8 cellular contexts compared by ENCODE assay signal in the genomic region with DNA sequence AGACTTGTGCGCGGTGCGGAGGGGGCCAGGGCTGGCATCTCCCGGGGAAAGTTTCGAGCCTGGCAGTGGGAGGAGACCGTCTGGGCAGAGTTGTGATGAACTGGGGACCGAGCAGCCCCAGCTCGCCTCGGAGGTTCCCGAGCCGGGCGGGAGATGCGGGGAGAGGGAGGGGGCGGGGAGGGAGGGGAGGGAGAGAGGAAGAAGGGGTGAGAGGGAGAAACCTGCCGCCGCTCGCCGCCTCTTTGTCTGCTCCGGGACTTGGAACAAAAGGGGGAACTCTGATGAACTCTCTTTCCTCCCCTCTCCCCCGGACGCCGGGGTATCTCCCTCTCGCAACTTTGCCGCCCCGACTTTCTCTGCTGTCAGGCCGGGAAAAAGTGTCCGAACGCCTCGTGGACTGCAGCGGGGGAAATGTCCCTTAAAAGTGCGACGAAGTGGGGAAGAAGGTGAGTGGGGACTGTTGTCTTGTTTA.
DNase-seq lines count a peak whose midpoint lies in the region; ATAC-seq and TF ChIP-seq lines count a peak whose summit lies in the region.

No MANE protein-coding gene starts in this region.

- H3K27me3 ChIP-seq in adipocyte (replicated peaks; ENCODE audit: control insufficient read depth, insufficient read depth, low read length): peaks cover 44% of the 10 kb centered on the region
- no peaks in the 10 kb centered on the region for H3K27me3 ChIP-seq in thoracic aorta (replicated peaks; ENCODE audit: insufficient read depth)

- peaks cover 14% of the 10 kb centered on the region for H3K4me1 Mint-ChIP-seq in T-helper 1 cell treated with Interleukin-12 subunit alpha and Interleukin-12 subunit beta and Interleukin-4 antibody, amounts not matched to agents 30 μg/mL and 1 μg/mL, for 36 hours (ENCODE audit: low read depth)

- H3K9me3 ChIP-seq in adipocyte (ENCODE audit: control insufficient read depth, low read length) (no peaks in the 10 kb centered on the region), thoracic aorta (no peaks in the 10 kb centered on the region)

- no peak for DNase-seq in T-helper 1 cell
- peak; percentile 27 for DNase-seq in adipocyte (ENCODE audit: low read depth)
- DNase-seq in left kidney (ENCODE audit: low read depth, low spot score): peak; percentile 86
- DNase-seq in thoracic aorta (ENCODE audit: low spot score): no peak
- DNase-seq in NCI-H446 treated with DMSO at 0.1 percent for 48 hours (lab: John Stamatoyannopoulos, UW): no peak

- ATAC-seq in thoracic aorta (ENCODE audit: insufficient number of reproducible peaks, low FRiP score, low read depth) (no peak), HG03135 (IDR thresholded peaks at IDR 0.05; ENCODE audit: unreplicated experiment) (no peak), GM21390 (IDR thresholded peaks at IDR 0.05; ENCODE audit: unreplicated experiment) (no peak)

- peaks cover 74% of the 10 kb centered on the region for H3K27me3 Mint-ChIP-seq in T-helper 1 cell treated with Interleukin-12 subunit alpha and Interleukin-12 subunit beta and Interleukin-4 antibody, amounts not matched to agents 30 μg/mL and 1 μg/mL, for 36 hours (ENCODE audit: low read depth)

- no peak for TF ChIP-seq CTCF in thoracic aorta (IDR thresholded peaks at IDR 0.05)

- H3K4me3 ChIP-seq in adipocyte (ENCODE audit: low read length) (peak overlapping the region; percentile 58), thoracic aorta (peak overlapping the region; percentile 87)

- H3K36me3 Mint-ChIP-seq in T-helper 1 cell treated with Interleukin-12 subunit alpha and Interleukin-12 subunit beta and Interleukin-4 antibody, amounts not matched to agents 30 μg/mL and 1 μg/mL, for 36 hours (ENCODE audit: low read depth): no peaks in the 10 kb centered on the region

- H3K9ac ChIP-seq in adipocyte (ENCODE audit: low read length): no peak overlapping the region

- H3K27ac ChIP-seq in thoracic aorta: peak overlapping the region; percentile 37 to 80

- H3K36me3 ChIP-seq in adipocyte (ENCODE audit: control insufficient read depth, insufficient read depth, low read length, severe bottlenecking) (no peaks in the 10 kb centered on the region), thoracic aorta (no peaks in the 10 kb centered on the region)

- peak overlapping the region; percentile 44 for H3K4me3 Mint-ChIP-seq in T-helper 1 cell treated with Interleukin-12 subunit alpha and Interleukin-12 subunit beta and Interleukin-4 antibody, amounts not matched to agents 30 μg/mL and 1 μg/mL, for 36 hours

- no peak overlapping the region for H3K27ac Mint-ChIP-seq in T-helper 1 cell treated with Interleukin-12 subunit alpha and Interleukin-12 subunit beta and Interleukin-4 antibody, amounts not matched to agents 30 μg/mL and 1 μg/mL, for 36 hours

- H3K9me3 Mint-ChIP-seq in T-helper 1 cell treated with Interleukin-12 subunit alpha and Interleukin-12 subunit beta and Interleukin-4 antibody, amounts not matched to agents 30 μg/mL and 1 μg/mL, for 36 hours: no peaks in the 10 kb centered on the region

- peaks cover 16% of the 10 kb centered on the region for H3K4me1 ChIP-seq in adipocyte (ENCODE audit: control insufficient read depth, insufficient read depth, low read length)
- H3K4me1 ChIP-seq in thoracic aorta (ENCODE audit: control insufficient read depth in 1 of 2, low read depth in 2 of 2): peaks cover 5 to 22% of the 10 kb centered on the region in 2 donors

Comparison
In these comparisons a context has a peak if more than half of its experiments do, and no peak if none do; other contexts are left out.
1. DNase-seq: peak in adipocyte (single experiment) and left kidney (single experiment); none in T-helper 1 cell (0 of 5), thoracic aorta (single experiment) and NCI-H446 treated with DMSO at 0.1 percent for 48 hours (single experiment).